Comparison of ENCODE assay signal across 7 cellular contexts in genomic region chr7:55065511-55066229, GRCh38. TPM values are rescaled to one million over a fixed set of nuclear protein-coding genes. Genes with fewer than 3 reads are reported as not detected.
DNase-seq lines count a peak whose midpoint lies in the region; TF ChIP-seq lines count a peak whose summit lies in the region.

No MANE protein-coding gene starts in this region.

- H3K36me3 ChIP-seq in H7 (replicated peaks; ENCODE audit: control insufficient read depth, insufficient read depth, low read length) (no peaks in the 10 kb centered on the region), thyroid gland (no peaks in the 10 kb centered on the region)

- intact Hi-C loops in thyroid gland (cut with DNase I), result no loop called here

- peak overlapping the region; percentile 54 to 78 (median 77) for H3K27ac ChIP-seq in thyroid gland

- TF ChIP-seq CTCF in WI38 (IDR thresholded peaks at IDR 0.05; ENCODE audit: low read depth, low read length) (0 out of 2 replicates have a peak, but pooled peaks have one; percentile 9), thyroid gland (IDR thresholded peaks at IDR 0.05) (no peak)

- TF ChIP-seq POLR2A in thyroid gland (IDR thresholded peaks at IDR 0.05), result peak in 1 of 2 donors; percentile 10

- DNase-seq in H7 (peak; percentile 20), iPS-NIHi11 (ENCODE audit: low spot score) (peak; percentile 42), thyroid gland (peak; percentile 23 to 46), NCI-H2227 treated with DMSO at 0.1 percent for 48 hours (lab: John Stamatoyannopoulos, UW) (no peak), NCI-H2107 treated with DMSO at 0.1 percent for 48 hours (lab: John Stamatoyannopoulos, UW; ENCODE audit: unreplicated experiment) (no peak), NCI-H146 treated with DMSO at 0.1 percent for 48 hours (lab: John Stamatoyannopoulos, UW; ENCODE audit: unreplicated experiment) (no peak)

- WGBS in thyroid gland, 2 donors, result 41 to 45% methylated on average over 10 of the region's 10 CpGs

- H3K4me3 ChIP-seq in H7 (ENCODE audit: insufficient read depth, low read depth, low read length) (no peak overlapping the region), WI38 (ENCODE audit: low read depth, low read length) (peak overlapping the region; percentile 26), thyroid gland (replicated peaks in 1 of 3) (no peak overlapping the region)

- H3K9me3 ChIP-seq in thyroid gland, result no peaks in the 10 kb centered on the region

- H3K27me3 ChIP-seq in H7 (ENCODE audit: control insufficient read depth, insufficient read depth, low read length) (no peaks in the 10 kb centered on the region), thyroid gland (no peaks in the 10 kb centered on the region)

- H3K4me1 ChIP-seq in thyroid gland, result peaks cover 23 to 39% of the 10 kb centered on the region in 2 donors

RNA-seq across cellular contexts. Expression of gene EGFR, which starts 46.9 kb away (rescaled TPM):
- 3.1 and 6.3 TPM in 2 replicates for total RNA-seq in H7 (2014; rRNA removed; shearing (Covaris generic))
- total RNA-seq in thyroid gland, result 10 to 100 TPM; 57.5 to 96.2 (median 84.7) TPM

Comparison
In these comparisons a context has a peak if more than half of its experiments do, and no peak if none do; other contexts are left out.
1. DNase-seq: peak in H7 (single experiment), iPS-NIHi11 (single experiment) and thyroid gland (2 of 2); none in NCI-H2227 treated with DMSO at 0.1 percent for 48 hours (single experiment), NCI-H2107 treated with DMSO at 0.1 percent for 48 hours (single experiment) and NCI-H146 treated with DMSO at 0.1 percent for 48 hours (single experiment).